14 cellular contexts compared by ENCODE assay signal in genomic region chr12:52063081-52063985, GRCh38. TPM values are rescaled to one million over a fixed set of nuclear protein-coding genes. Genes with fewer than 3 reads are reported as not detected.
DNase-seq lines count a peak whose midpoint lies in the region; ATAC-seq, FAIRE-seq and TF ChIP-seq lines count a peak whose summit lies in the region.
"Had no signal": no experiment of that assay in that cellular context is flagged by ENCODE, and none has a peak within 500 bp of the region (broad histone marks: within the 10 kb centered on the region; RNA-seq: fewer than 3 reads in every experiment).

No MANE protein-coding gene starts in this region.

- H3K4me3 Mint-ChIP-seq in glutamatergic neuron (ENCODE audit: unreplicated experiment) = peak overlapping the region; percentile 18
- H3K4me3 Mint-ChIP-seq: activated naive CD8-positive, alpha-beta T cell treated with anti-CD3 and anti-CD28 coated beads for 36 hours had no signal

- TF ChIP-seq CTCF in A549 (IDR thresholded peaks at IDR 0.05) = no peak
- no peak for TF ChIP-seq CTCF in adrenal gland (IDR thresholded peaks at IDR 0.05)
- TF ChIP-seq CTCF in glutamatergic neuron (IDR thresholded peaks at IDR 0.05; ENCODE audit: partially characterized antibody, unreplicated experiment) = no peak
- TF ChIP-seq CTCF in psoas muscle (IDR thresholded peaks at IDR 0.05) = no peak

- CTCF ChIA-PET in A549 (lab: Yijun Ruan, JAX) = interaction anchor here (6.2 to 42.5 kb wide), 3 partner anchors 12 to 35 kb away, joined by 25 to 1730 read pairs (median 256); partner anchors contain the start of genes NR4A1 and SMIM41

- intact Hi-C loops in adrenal gland (cut with DNase I) = no loop called here
- intact Hi-C loops in psoas muscle (cut with DNase I) = no loop called here

- peaks cover 12% of the 10 kb centered on the region for H3K4me1 Mint-ChIP-seq in glutamatergic neuron (ENCODE audit: low read depth, unreplicated experiment)
- H3K4me1 Mint-ChIP-seq: activated naive CD8-positive, alpha-beta T cell treated with anti-CD3 and anti-CD28 coated beads for 36 hours had no signal

- WGBS in A549 (ENCODE audit: missing lambda C conversion rate) = 90% methylated on average over 15 of the region's 21 CpGs
- 36 to 53% (median 46%) methylated on average over 10 to 21 of the region's 21 CpGs for WGBS in adrenal gland, 4 donors
- WGBS in psoas muscle, 3 donors = 23 to 44% (median 24%) methylated on average over 20 to 21 of the region's 21 CpGs

- DNase-seq in A549 (ENCODE audit: low read depth in 1 of 2, low spot score in 1 of 2) (no peak), adrenal gland (peak in 6 of 7 donors; percentile 69 to 88 (median 73)), glutamatergic neuron (no peak), psoas muscle (peak; percentile 47 to 86), SHP77 treated with DMSO at 0.1 percent for 48 hours (lab: John Stamatoyannopoulos, UW) (no peak)
- DNase-seq in activated CD4-positive, alpha-beta T cell treated with anti-CD3 and anti-CD28 coated beads for 1 hour = no peak
- DNase-seq: activated naive CD8-positive, alpha-beta T cell treated with anti-CD3 and anti-CD28 coated beads for 36 hours; cortex of kidney; NCI-H1694; NCI-H774; upper lobe of right lung had no signal

- H3K4me2 ChIP-seq in A549 = peak overlapping the region; percentile 52

- H3K27ac ChIP-seq in A549 (peak overlapping the region; percentile 53 to 81; a peak in 5 of 6 replicates), adrenal gland (peak overlapping the region; percentile 75 to 98 (median 87)), psoas muscle (peak overlapping the region; percentile 75)
- H3K27ac ChIP-seq: upper lobe of right lung had no signal

- no peak for FAIRE-seq in A549 (lab: Jason Lieb, UNC)

- TF ChIP-seq RAD21 in A549 (conservative IDR thresholded peaks at IDR 0.05 in 1 of 2, IDR thresholded peaks at IDR 0.05 in 1 of 2) = no peak

- peaks cover 16% of the 10 kb centered on the region for H3K4me1 ChIP-seq in A549
- H3K4me1 ChIP-seq in adrenal gland (replicated peaks in 1 of 2) = peaks cover 37 to 40% of the 10 kb centered on the region in 2 donors
- peaks cover 26% of the 10 kb centered on the region for H3K4me1 ChIP-seq in psoas muscle
- H3K4me1 ChIP-seq: upper lobe of right lung had no signal

- no peaks in the 10 kb centered on the region for H3K36me3 Mint-ChIP-seq in glutamatergic neuron (ENCODE audit: unreplicated experiment)

- no peak for TF ChIP-seq EP300 in A549 (IDR thresholded peaks at IDR 0.05)

- H3K9me3 Mint-ChIP-seq in glutamatergic neuron (ENCODE audit: unreplicated experiment) = no peaks in the 10 kb centered on the region
- H3K9me3 Mint-ChIP-seq: activated naive CD8-positive, alpha-beta T cell treated with anti-CD3 and anti-CD28 coated beads for 36 hours had no signal

- no peak for TF ChIP-seq POLR2A in A549 (IDR thresholded peaks at IDR 0.05; ENCODE audit: low read length)
- peak in 1 of 2 donors; percentile 37 for TF ChIP-seq POLR2A in adrenal gland (IDR thresholded peaks at IDR 0.05)

- POLR2A ChIA-PET in A549 (lab: Yijun Ruan, JAX) = interaction anchor here (0.9 to 2.8 kb wide), 2 partner anchors 12 kb away, joined by 5 to 11 read pairs; partner anchors contain the start of gene NR4A1

- H3K36me3 ChIP-seq in adrenal gland (replicated peaks in 1 of 2) = peaks cover 0 to 16% of the 10 kb centered on the region in 2 donors
- peaks cover 0 to 15% of the 10 kb centered on the region in 2 donors for H3K36me3 ChIP-seq in psoas muscle (ENCODE audit: insufficient read depth in 1 of 2, low read depth in 1 of 2)

- H3K9me3 ChIP-seq in A549 = no peaks in the 10 kb centered on the region
- no peaks in the 10 kb centered on the region for H3K9me3 ChIP-seq in adrenal gland (replicated peaks in 1 of 3)
- H3K9me3 ChIP-seq in psoas muscle = no peaks in the 10 kb centered on the region
- H3K9me3 ChIP-seq: upper lobe of right lung had no signal

- H3K4me3 ChIP-seq in A549 (no peak overlapping the region), adrenal gland (no peak overlapping the region), psoas muscle (no peak overlapping the region)
- H3K4me3 ChIP-seq: skin epidermis, upper lobe of right lung had no signal

- peak overlapping the region; percentile 79 for H3K27ac Mint-ChIP-seq in glutamatergic neuron (ENCODE audit: unreplicated experiment)
- H3K27ac Mint-ChIP-seq: activated naive CD8-positive, alpha-beta T cell treated with anti-CD3 and anti-CD28 coated beads for 36 hours had no signal

- H3K27me3 Mint-ChIP-seq in glutamatergic neuron (ENCODE audit: unreplicated experiment) = peaks cover 5% of the 10 kb centered on the region
- H3K27me3 Mint-ChIP-seq: activated naive CD8-positive, alpha-beta T cell treated with anti-CD3 and anti-CD28 coated beads for 36 hours had no signal

- peak in 1 of 2 experiments; percentile 0; a peak in 2 of 6 replicates for ATAC-seq in A549
- peak; percentile 34 to 76 (median 58) for ATAC-seq in psoas muscle
- ATAC-seq in GM21717 (IDR thresholded peaks at IDR 0.05; ENCODE audit: unreplicated experiment) = no peak
- ATAC-seq in GM19397 (IDR thresholded peaks at IDR 0.05; ENCODE audit: unreplicated experiment) = no peak
- ATAC-seq: upper lobe of right lung had no signal

- H3K27me3 ChIP-seq in adrenal gland (no peaks in the 10 kb centered on the region), psoas muscle (ENCODE audit: insufficient read depth in 3 of 3, low read length in 2 of 3) (no peaks in the 10 kb centered on the region)
- H3K27me3 ChIP-seq: upper lobe of right lung had no signal

TF ChIP-seq in A549, 52 proteins besides CTCF, POLR2A, EP300 and RAD21:
- no peak for TF ChIP-seq KDM1A (IDR thresholded peaks at IDR 0.05; ENCODE audit: low read depth)
- no peak for TF ChIP-seq CEBPB (IDR thresholded peaks at IDR 0.05)
- TF ChIP-seq BCL3 (IDR thresholded peaks at IDR 0.05) = no peak
- no peak for TF ChIP-seq TFCP2L1 (CRISPR knock-in tag; IDR thresholded peaks at IDR 0.05)
- TF ChIP-seq KDM5A (IDR thresholded peaks at IDR 0.05) = no peak
TF ChIP-seq in A549: peak in this region for 0.

RNA-seq across cellular contexts. Expression of gene ATG101, which starts 6.4 kb away (rescaled TPM):
- 124 and 141 TPM in 2 replicates for polyA plus RNA-seq in A549 (2011; rRNA removed)
- 168 and 190 TPM in 2 replicates for polyA plus RNA-seq in A549 (2012; cell fraction: cytosol; rRNA removed)
- 140 and 145 TPM in 2 replicates for polyA plus RNA-seq in A549 (2012; cell fraction: nucleus; rRNA removed)
- polyA plus RNA-seq in A549 (2017; fragmentation: RNase III; extraction: RNeasy Plus Mini Kit Qiagen cat#74134 plus additional on column Dnase treatment) = 81.3 to 87.9 TPM (median 82.6 TPM) in 3 replicates
- 109 and 119 TPM in 2 replicates for polyA minus RNA-seq in A549 (2011; rRNA and poly(A)+ RNA removed)
- total RNA-seq in adrenal gland = 10 to 100 TPM; 28.8 to 60.4 (median 38.6) TPM
- polyA plus RNA-seq in adrenal gland = 10 to 100 TPM; 20.9 to 28.6 (median 27.1) TPM
- 26.2 TPM for total RNA-seq in glutamatergic neuron (ENCODE audit: unreplicated experiment)
- 10 to 100 TPM; 25.1 to 35.3 (median 26.5) TPM for total RNA-seq in psoas muscle
- 100 to 1,000 TPM in 1 of 3 donors, 10 to 100 TPM in 2; 39.5 to 154 (median 90.0) TPM for polyA plus RNA-seq in psoas muscle

RNA-seq across cellular contexts. Expression of gene NR4A1, which starts 12.1 kb away (rescaled TPM):
- polyA plus RNA-seq in A549 (2011; rRNA removed) = 81.3 and 89.6 TPM in 2 replicates
- 151 and 315 TPM in 2 replicates for polyA plus RNA-seq in A549 (2012; cell fraction: cytosol; rRNA removed)
- 768 and 886 TPM in 2 replicates for polyA plus RNA-seq in A549 (2012; cell fraction: nucleus; rRNA removed)
- polyA plus RNA-seq in A549 (2017; fragmentation: RNase III; extraction: RNeasy Plus Mini Kit Qiagen cat#74134 plus additional on column Dnase treatment) = 24.7 to 39.6 TPM (median 28.7 TPM) in 3 replicates
- 132 and 174 TPM in 2 replicates for polyA minus RNA-seq in A549 (2011; rRNA and poly(A)+ RNA removed)
- total RNA-seq in adrenal gland = 100 to 1,000 TPM in 5 of 8 donors, 10 to 100 TPM in 3; 49.5 to 854 (median 185) TPM
- polyA plus RNA-seq in adrenal gland = 100 to 1,000 TPM in 2 of 3 donors, 10 to 100 TPM in 1; 34.5 to 499 (median 282) TPM
- total RNA-seq in glutamatergic neuron (ENCODE audit: unreplicated experiment) = 8.5 TPM
- 10 to 100 TPM; 17.5 to 92.8 (median 56.9) TPM for total RNA-seq in psoas muscle
- 10 to 100 TPM; 35.5 to 74.0 (median 50.2) TPM for polyA plus RNA-seq in psoas muscle

RNA-seq across cellular contexts. Expression of gene SMIM41, which starts 16.2 kb away (rescaled TPM):
- polyA plus RNA-seq in A549 (2011; rRNA removed) (not detected in 2 replicates), A549 (2017; fragmentation: RNase III; extraction: RNeasy Plus Mini Kit Qiagen cat#74134 plus additional on column Dnase treatment) (not detected in 3 replicates), adrenal gland (under 1 TPM in 1 of 3 donors, not detected in 2; 0.10 TPM), psoas muscle (under 1 TPM in 1 of 3 donors, not detected in 2; 0.20 TPM)
- not detected in 2 replicates for polyA plus RNA-seq in A549 (2012; cell fraction: cytosol; rRNA removed)
- 0.06 and 0.10 TPM in 2 replicates for polyA plus RNA-seq in A549 (2012; cell fraction: nucleus; rRNA removed)
- not detected in 2 replicates for polyA minus RNA-seq in A549 (2011; rRNA and poly(A)+ RNA removed)
- total RNA-seq in adrenal gland (1 to 10 TPM in 1 of 8 donors, under 1 TPM in 2, not detected in 5; 0.54 to 2.1 (median 0.83) TPM), glutamatergic neuron (ENCODE audit: unreplicated experiment) (0.88 TPM), psoas muscle (under 1 TPM in 2 of 4 donors, not detected in 2; 0.16 to 0.32 TPM)
- total RNA-seq: activated naive CD8-positive, alpha-beta T cell treated with anti-CD3 and anti-CD28 coated beads for 36 hours had no signal

RNA-seq across cellular contexts. Expression of gene TAMALIN, which starts 56.6 kb away (rescaled TPM):
- polyA plus RNA-seq in A549 (2011; rRNA removed) (0.22 and 0.35 TPM in 2 replicates), A549 (2017; fragmentation: RNase III; extraction: RNeasy Plus Mini Kit Qiagen cat#74134 plus additional on column Dnase treatment) (0.16 to 0.30 TPM (median 0.29 TPM) in 3 replicates), adrenal gland (10 to 100 TPM in 2 of 3 donors, 1 to 10 TPM in 1; 5.3 to 44.9 (median 41.3) TPM), psoas muscle (1 to 10 TPM; 5.5 to 9.6 (median 6.8) TPM)
- 0.44 and 0.53 TPM in 2 replicates for polyA plus RNA-seq in A549 (2012; cell fraction: cytosol; rRNA removed)
- polyA plus RNA-seq in A549 (2012; cell fraction: nucleus; rRNA removed) = 1.4 and 3.1 TPM in 2 replicates
- polyA minus RNA-seq in A549 (2011; rRNA and poly(A)+ RNA removed) = 0.44 and 0.62 TPM in 2 replicates
- total RNA-seq in adrenal gland (10 to 100 TPM in 5 of 8 donors, 1 to 10 TPM in 3; 1.8 to 26.0 (median 14.9) TPM), glutamatergic neuron (ENCODE audit: unreplicated experiment) (31.3 TPM), psoas muscle (10 to 100 TPM in 3 of 4 donors, 1 to 10 TPM in 1; 8.0 to 12.8 (median 11.5) TPM)

Comparison
In these comparisons a context has a peak if more than half of its experiments do, and no peak if none do; other contexts are left out.
1. ATAC-seq: peak in psoas muscle (4 of 4); none in GM21717 (single experiment) and GM19397 (single experiment).
2. DNase-seq: peak in adrenal gland (6 of 7) and psoas muscle (2 of 2); none in A549 (0 of 2), glutamatergic neuron (single experiment), SHP77 treated with DMSO at 0.1 percent for 48 hours (single experiment) and activated CD4-positive, alpha-beta T cell treated with anti-CD3 and anti-CD28 coated beads for 1 hour (single experiment).
3. Peak in every context shown above with its lines, with median percentiles within 50 percentile points of each other: H3K27ac ChIP-seq.